ENCODE assay signal across 7 cellular contexts in genomic region chr1:148345617-148346259, GRCh38.
DNase-seq lines count a peak whose midpoint lies in the region; ATAC-seq, FAIRE-seq and TF ChIP-seq lines count a peak whose summit lies in the region.
"Not testable (repeated sequence)": the region's sequence is repeated elsewhere in the genome, so short reads cannot be mapped to it uniquely, and the experiment has no call there.

No MANE protein-coding gene starts in this region.

- POLR2A ChIA-PET in activated CD4-positive, alpha-beta memory T cell treated with anti-CD3 and anti-CD28 coated beads, Interleukin-2, amount 10 ng/mL, durations not matched to agents 7 days and 5 days (lab: Charles Lee) = interaction anchor here (3.6 kb wide), 1 partner anchor 11 kb away, joined by 22 read pairs; no protein-coding TSS in a partner anchor

- not testable (repeated sequence) for H3K36me3 Mint-ChIP-seq in activated CD4-positive, alpha-beta memory T cell treated with anti-CD3 and anti-CD28 coated beads, Interleukin-2, amount 10 ng/mL, durations not matched to agents 7 days and 5 days (ENCODE audit: low read depth); neural progenitor cell

- ATAC-seq in heart left ventricle = not testable (repeated sequence)

- intact Hi-C loops in heart left ventricle (cut with DNase I) = not testable (repeated sequence)

- H3K4me1 Mint-ChIP-seq in activated CD4-positive, alpha-beta memory T cell treated with anti-CD3 and anti-CD28 coated beads, Interleukin-2, amount 10 ng/mL, durations not matched to agents 7 days and 5 days; neural progenitor cell: not testable (repeated sequence)

- H3K4me3 ChIP-seq in cardiac fibroblast (replicated peaks in 1 of 2; ENCODE audit: low read depth in 2 of 2, low read length in 2 of 2); heart left ventricle; neural progenitor cell: not testable (repeated sequence)

- not testable (repeated sequence) for H3K4me2 ChIP-seq in neural progenitor cell

- H4K20me1 ChIP-seq in neural progenitor cell (ENCODE audit: low read depth) = not testable (repeated sequence)

- H3K4me1 ChIP-seq in heart left ventricle, neural progenitor cell: not testable (repeated sequence)

- not testable (repeated sequence) for H3K79me2 ChIP-seq in neural progenitor cell (ENCODE audit: low read depth)

- H3F3A ChIP-seq in neural progenitor cell (ENCODE audit: low read depth) = not testable (repeated sequence)

- peaks cover 48% of the 10 kb centered on the region for H3K27me3 Mint-ChIP-seq in activated CD4-positive, alpha-beta memory T cell treated with anti-CD3 and anti-CD28 coated beads, Interleukin-2, amount 10 ng/mL, durations not matched to agents 7 days and 5 days
- not testable (repeated sequence) for H3K27me3 Mint-ChIP-seq in neural progenitor cell (ENCODE audit: insufficient read depth, low read depth)

- peak overlapping the region; percentile 91 for H2AFZ ChIP-seq in neural progenitor cell (replicated peaks)

- H3K36me3 ChIP-seq in heart left ventricle, neural progenitor cell: not testable (repeated sequence)

- not testable (repeated sequence) for H3K9me3 ChIP-seq in heart left ventricle; neural progenitor cell (ENCODE audit: low read depth)

- WGBS in heart left ventricle, 4 donors = 6 to 18% (median 14%) methylated on average over 3 of the region's 3 CpGs

- not testable (repeated sequence) for H3K4me3 Mint-ChIP-seq in activated CD4-positive, alpha-beta memory T cell treated with anti-CD3 and anti-CD28 coated beads, Interleukin-2, amount 10 ng/mL, durations not matched to agents 7 days and 5 days; neural progenitor cell

- DNase-seq in EH (ENCODE audit: low read depth) = peak; percentile 47
- DNase-seq in HTR-8/SVneo (ENCODE audit: insufficient read length, low spot score) = peak; percentile 10
- peak; percentile 66 for DNase-seq in OCI-M1 (lab: John Stamatoyannopoulos, UW)
- peak; percentile 41 for DNase-seq in activated CD4-positive, alpha-beta memory T cell treated with anti-CD3 and anti-CD28 coated beads, Interleukin-2, amount 10 ng/mL, durations not matched to agents 7 days and 5 days
- DNase-seq in cardiac fibroblast (ENCODE audit: low read depth in 2 of 2) = peak; percentile 56 to 65
- DNase-seq in heart left ventricle = not testable (repeated sequence)
- peak; percentile 53 for DNase-seq in neural progenitor cell (ENCODE audit: low spot score)

- CTCF ChIA-PET in activated CD4-positive, alpha-beta memory T cell treated with anti-CD3 and anti-CD28 coated beads, Interleukin-2, amount 10 ng/mL, durations not matched to agents 7 days and 5 days (lab: Charles Lee) = interaction anchor here (1.2 to 1.3 kb wide), 2 partner anchors 9 to 13 kb away, joined by 3 to 5 read pairs; no protein-coding TSS in a partner anchor

- not testable (repeated sequence) for H3K9ac ChIP-seq in neural progenitor cell

- TF ChIP-seq POLR2A in heart left ventricle (IDR thresholded peaks at IDR 0.05) = not testable (repeated sequence)

- H3K27me3 ChIP-seq in heart left ventricle = peaks cover 0 to 33% (median 5%) of the 10 kb centered on the region in 9 donors
- H3K27me3 ChIP-seq in neural progenitor cell = peaks cover 13% of the 10 kb centered on the region

- TF ChIP-seq CTCF in cardiac fibroblast (IDR thresholded peaks at IDR 0.05; ENCODE audit: low read depth, low read length) (peak; percentile 55), heart left ventricle (IDR thresholded peaks at IDR 0.05) (peak; percentile 16 to 50 (median 37)), neural progenitor cell (IDR thresholded peaks at IDR 0.05) (peak; percentile 70)

- not testable (repeated sequence) for H3K9me3 Mint-ChIP-seq in activated CD4-positive, alpha-beta memory T cell treated with anti-CD3 and anti-CD28 coated beads, Interleukin-2, amount 10 ng/mL, durations not matched to agents 7 days and 5 days; neural progenitor cell

- H3K27ac Mint-ChIP-seq in activated CD4-positive, alpha-beta memory T cell treated with anti-CD3 and anti-CD28 coated beads, Interleukin-2, amount 10 ng/mL, durations not matched to agents 7 days and 5 days = not testable (repeated sequence)
- peak overlapping the region; percentile 3 for H3K27ac Mint-ChIP-seq in neural progenitor cell

- FAIRE-seq in HTR-8/SVneo (lab: Jason Lieb, UNC) = not testable (repeated sequence)

- not testable (repeated sequence) for H3K27ac ChIP-seq in heart left ventricle, neural progenitor cell
